ENCODE assay signal across 8 cellular contexts in the genomic region with DNA sequence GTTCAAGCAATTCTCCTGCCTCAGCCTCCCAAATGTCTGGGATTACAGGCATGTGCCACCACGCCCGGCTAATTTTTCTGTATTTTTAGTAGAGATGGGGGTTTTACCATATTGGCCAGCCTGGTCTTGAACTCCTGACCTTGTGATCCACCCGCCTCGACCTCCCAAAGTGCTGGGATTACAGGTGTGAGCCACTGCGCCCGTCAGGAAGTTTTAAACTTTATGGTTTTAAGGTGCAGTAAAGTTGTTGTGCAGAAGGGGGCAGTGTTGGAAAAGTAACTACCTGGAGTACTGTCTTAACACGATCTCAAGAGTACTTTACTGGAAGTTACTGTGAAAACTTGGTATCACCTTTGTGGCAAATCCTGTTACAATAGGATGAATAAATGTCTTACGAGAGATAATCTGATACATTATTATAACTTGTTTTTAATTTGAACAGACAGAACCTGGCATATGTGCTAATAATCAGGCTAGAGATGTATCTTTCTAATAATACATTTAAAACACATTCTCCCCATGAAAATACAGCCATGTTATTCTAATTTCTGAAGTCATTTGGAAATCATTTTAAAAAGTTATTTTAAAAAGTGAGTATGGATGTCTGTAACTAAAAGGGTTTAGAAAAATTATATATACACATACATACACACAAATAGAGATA. TPM values are rescaled to one million over a fixed set of nuclear protein-coding genes. Genes with fewer than 3 reads are reported as not detected.
DNase-seq lines count a peak whose midpoint lies in the region; ATAC-seq and TF ChIP-seq lines count a peak whose summit lies in the region.

No MANE protein-coding gene starts in this region.

- H3K27ac Mint-ChIP-seq in activated T-helper 17 cell treated with anti-CD3 and anti-CD28 coated beads, Interleukin-2, amount 50 U/mL, for 72 hours, result peak overlapping the region; percentile 33

- POLR2A ChIA-PET in Panc1 (lab: Charles Lee), result no interaction called here

- H3K4me3 ChIP-seq in Panc1 (ENCODE audit: low read depth in 2 of 2, low read length in 2 of 2), result no peak overlapping the region
- no peak overlapping the region for H3K4me3 ChIP-seq in gastroesophageal sphincter
- H3K4me3 ChIP-seq in prostate gland, result no peak overlapping the region

- DNase-seq in Daoy (ENCODE audit: low read depth) (peak; percentile 55), HS-5 (ENCODE audit: low read depth) (peak; percentile 33), Panc1 (ENCODE audit: low read depth, low spot score) (peak; percentile 75), prostate gland (ENCODE audit: low spot score) (peak; percentile 53)

- BruUV-seq in Panc1 (replicated peaks; lab: Mats Ljungman, UMichigan), result no TSS peak

- ATAC-seq in Panc1 (peak; percentile 89), gastroesophageal sphincter (peak; percentile 78), HG03460 (IDR thresholded peaks at IDR 0.05; ENCODE audit: unreplicated experiment) (no peak), GM18873 (IDR thresholded peaks at IDR 0.05; ENCODE audit: low FRiP score, unreplicated experiment) (no peak)
- ATAC-seq in activated T-helper 17 cell treated with anti-CD3 and anti-CD28 coated beads, Interleukin-2, amount 50 U/mL, for 72 hours (replicated peaks), result peak; percentile 76

- no peak overlapping the region for H3K27ac ChIP-seq in Panc1 (ENCODE audit: low read length)
- no peak overlapping the region for H3K27ac ChIP-seq in gastroesophageal sphincter
- H3K27ac ChIP-seq in prostate gland, result no peak overlapping the region

- no peak for TF ChIP-seq EP300 in gastroesophageal sphincter (IDR thresholded peaks at IDR 0.05)

- H3K27me3 ChIP-seq in Panc1 (ENCODE audit: control insufficient read depth, insufficient read depth, low read length), result no peaks in the 10 kb centered on the region
- no peaks in the 10 kb centered on the region for H3K27me3 ChIP-seq in gastroesophageal sphincter
- H3K27me3 ChIP-seq in prostate gland (replicated peaks; ENCODE audit: insufficient read depth), result no peaks in the 10 kb centered on the region

- intact Hi-C loops in Panc1 (cut with micrococcal nuclease; ENCODE audit: unreplicated experiment) (loop anchor here (5.0 kb wide), 1 partner anchor 131 kb away; no protein-coding TSS in a partner anchor), prostate gland (cut with DNase I) (loop anchor here (10.0 kb wide), 1 partner anchor 133 kb away; no protein-coding TSS in a partner anchor)

- CTCF ChIA-PET in Panc1 (lab: Charles Lee), result no interaction called here

- H3K36me3 Mint-ChIP-seq in activated T-helper 17 cell treated with anti-CD3 and anti-CD28 coated beads, Interleukin-2, amount 50 U/mL, for 72 hours (ENCODE audit: low read depth), result no peaks in the 10 kb centered on the region

- TF ChIP-seq CTCF in Panc1 (IDR thresholded peaks at IDR 0.05) (peak; percentile 85), gastroesophageal sphincter (IDR thresholded peaks at IDR 0.05) (peak; percentile 60 to 80 (median 74)), prostate gland (IDR thresholded peaks at IDR 0.05) (peak in 3 of 4 experiments; percentile 57 to 72 (median 61))

- H3K36me3 ChIP-seq in Panc1 (ENCODE audit: control insufficient read depth, insufficient read depth, low read length) (no peaks in the 10 kb centered on the region), gastroesophageal sphincter (no peaks in the 10 kb centered on the region), prostate gland (no peaks in the 10 kb centered on the region)

- H3K4me1 Mint-ChIP-seq in activated T-helper 17 cell treated with anti-CD3 and anti-CD28 coated beads, Interleukin-2, amount 50 U/mL, for 72 hours, result no peaks in the 10 kb centered on the region

- H3K9me3 ChIP-seq in Panc1 (ENCODE audit: control insufficient read depth, insufficient read depth, low read depth, low read length), result no peaks in the 10 kb centered on the region
- no peaks in the 10 kb centered on the region for H3K9me3 ChIP-seq in gastroesophageal sphincter
- H3K9me3 ChIP-seq in prostate gland, result no peaks in the 10 kb centered on the region

- no peaks in the 10 kb centered on the region for H3K4me1 ChIP-seq in Panc1 (ENCODE audit: control insufficient read depth, insufficient read depth, low read length)
- H3K4me1 ChIP-seq in gastroesophageal sphincter, result peaks cover 0 to 6% (median 0%) of the 10 kb centered on the region in 3 donors
- no peaks in the 10 kb centered on the region for H3K4me1 ChIP-seq in prostate gland (replicated peaks)

- no peak overlapping the region for H3K4me3 Mint-ChIP-seq in activated T-helper 17 cell treated with anti-CD3 and anti-CD28 coated beads, Interleukin-2, amount 50 U/mL, for 72 hours

- H3K9me3 Mint-ChIP-seq in activated T-helper 17 cell treated with anti-CD3 and anti-CD28 coated beads, Interleukin-2, amount 50 U/mL, for 72 hours, result no peaks in the 10 kb centered on the region

- WGBS in gastroesophageal sphincter (ENCODE audit: low coverage in 1 of 2), 2 donors, result 5 to 8% methylated on average over 4 to 6 of the region's 8 CpGs
- 13% methylated on average over 8 of the region's 8 CpGs for WGBS in prostate gland

- in situ Hi-C loops in Panc1 (cut with HindIII; ENCODE audit: low pct_unique_long_range_greater_than_20kb, low sequenced_read_pairs), result no loop called here

- no peak for TF ChIP-seq POLR2A in gastroesophageal sphincter (IDR thresholded peaks at IDR 0.05)
- TF ChIP-seq POLR2A in prostate gland (IDR thresholded peaks at IDR 0.05), result no peak

- no peaks in the 10 kb centered on the region for H3K27me3 Mint-ChIP-seq in activated T-helper 17 cell treated with anti-CD3 and anti-CD28 coated beads, Interleukin-2, amount 50 U/mL, for 72 hours

RNA-seq across cellular contexts. Expression of a gene that starts 10.8 kb away (rescaled TPM):
- 0.68 and 0.86 TPM in 2 replicates for total RNA-seq in Daoy (2014; rRNA removed; shearing (Covaris generic))
- total RNA-seq in Panc1 (2021; ENCODE audit: unreplicated experiment) (0.87 TPM), gastroesophageal sphincter (1 to 10 TPM; 1.0 to 3.9 (median 2.1) TPM), prostate gland (1 to 10 TPM in 1 of 2 donors, under 1 TPM in 1; 0.73 to 7.3 TPM)
- 0.13 TPM for polyA plus RNA-seq in Panc1 (2012; ENCODE audit: insufficient read length)
- 1 to 10 TPM; 2.1 to 3.3 TPM for total RNA-seq in activated T-helper 17 cell treated with anti-CD3 and anti-CD28 coated beads, Interleukin-2, amount 50 U/mL, for 72 hours

RNA-seq across cellular contexts. Expression of a gene that starts 48.7 kb away (rescaled TPM):
- 10.6 and 13.6 TPM in 2 replicates for total RNA-seq in Daoy (2014; rRNA removed; shearing (Covaris generic))
- total RNA-seq in Panc1 (2021; ENCODE audit: unreplicated experiment), result 14.3 TPM
- polyA plus RNA-seq in Panc1 (2012; ENCODE audit: insufficient read length), result 10.4 TPM
- total RNA-seq in activated T-helper 17 cell treated with anti-CD3 and anti-CD28 coated beads, Interleukin-2, amount 50 U/mL, for 72 hours, result 10 to 100 TPM; 14.7 to 20.0 TPM
- 10 to 100 TPM in 3 of 4 donors, 1 to 10 TPM in 1; 8.6 to 20.3 (median 12.7) TPM for total RNA-seq in gastroesophageal sphincter
- total RNA-seq in prostate gland, result 10 to 100 TPM; 19.6 to 26.4 TPM

Comparison
In these comparisons a context has a peak if more than half of its experiments do, and no peak if none do; other contexts are left out.
1. ATAC-seq: peak in Panc1 (single experiment), activated T-helper 17 cell treated with anti-CD3 and anti-CD28 coated beads, Interleukin-2, amount 50 U/mL, for 72 hours (single experiment) and gastroesophageal sphincter (single experiment); none in HG03460 (single experiment) and GM18873 (single experiment).
2. Peak in every context shown above with its lines, with median percentiles within 50 percentile points of each other: DNase-seq and CTCF ChIP-seq.